ENCODE assay signal across 3 cellular contexts in the genomic region with DNA sequence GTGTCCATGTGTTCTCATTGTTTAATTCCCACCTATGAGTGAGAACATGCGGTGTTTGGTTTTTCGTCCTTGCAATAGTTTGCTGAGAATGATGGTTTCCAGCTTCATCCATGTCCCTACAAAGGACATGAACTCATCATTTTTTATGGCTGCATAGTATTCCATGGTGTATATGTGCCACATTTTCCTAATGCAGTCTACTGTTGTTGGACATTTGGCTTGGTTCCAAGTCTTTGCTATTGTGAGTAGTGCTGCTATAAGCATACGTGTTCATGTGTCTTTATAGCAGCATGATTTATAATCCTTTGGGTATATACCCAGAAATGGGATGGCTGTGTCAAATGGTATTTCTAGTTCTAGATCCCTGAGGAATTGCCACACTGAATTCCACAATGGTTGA.
DNase-seq lines count a peak whose midpoint lies in the region; ATAC-seq, FAIRE-seq and TF ChIP-seq lines count a peak whose summit lies in the region.
"Not testable (repeated sequence)": the region's sequence is repeated elsewhere in the genome, so short reads cannot be mapped to it uniquely, and the experiment has no call there.

No MANE protein-coding gene starts in this region.

- BruUV-seq in K562 (replicated peaks; lab: Mats Ljungman, UMichigan): not testable (repeated sequence)

- intact Hi-C loops in K562 (cut with micrococcal nuclease): not testable (repeated sequence)

- POLR2A ChIA-PET in HEK293 (lab: Yijun Ruan, JAX); K562 (lab: Yijun Ruan, JAX): not testable (repeated sequence)

- in situ Hi-C loops in K562 (cut with MboI): loop anchor here (25.0 kb wide), 3 partner anchors 342 to 1317 kb away; no protein-coding TSS in a partner anchor

- FAIRE-seq in K562 (lab: Jason Lieb, UNC): not testable (repeated sequence)

- not testable (repeated sequence) for H3K9ac ChIP-seq in K562 (ENCODE audit: insufficient read depth in 1 of 2, low read depth in 2 of 2, low read length in 2 of 2)

- not testable (repeated sequence) for H2AFZ ChIP-seq in K562 (ENCODE audit: low read depth, low read length)

- not testable (repeated sequence) for H3K4me1 ChIP-seq in HEK293 (ENCODE audit: control insufficient read depth, insufficient read depth, low read length); K562 (replicated peaks in 1 of 2; ENCODE audit: control insufficient read depth in 2 of 2, insufficient read depth in 2 of 2, low read length in 2 of 2)

- not testable (repeated sequence) for H3K36me3 ChIP-seq in HEK293 (ENCODE audit: control insufficient read depth in 2 of 2, insufficient read depth in 1 of 2, low read length in 2 of 2); K562 (ENCODE audit: control insufficient read depth, insufficient read depth, low read length)

- H3K4me2 ChIP-seq in K562 (ENCODE audit: insufficient read depth, low read length): not testable (repeated sequence)

- not testable (repeated sequence) for TF ChIP-seq CTCF in HEK293 (tag by site-specific recombination; IDR thresholded peaks at IDR 0.05); K562 (IDR thresholded peaks at IDR 0.05 in 2 of 3, conservative IDR thresholded peaks at IDR 0.05 in 1 of 3; ENCODE audit: insufficient read depth in 2 of 3, low read depth in 1 of 3, low read length in 3 of 3)

- not testable (repeated sequence) for H3K4me3 ChIP-seq in HEK293 (ENCODE audit: low read depth, low read length); K562

- not testable (repeated sequence) for H3K27me3 ChIP-seq in K562 (ENCODE audit: control insufficient read depth in 2 of 2, insufficient read depth in 2 of 2, low read length in 2 of 2)

- H4K20me1 ChIP-seq in K562 (replicated peaks; ENCODE audit: control insufficient read depth, insufficient read depth, low read length): not testable (repeated sequence)

- H3K9me3 ChIP-seq in HEK293 (ENCODE audit: control insufficient read depth, insufficient read depth, low read depth, low read length); K562 (replicated peaks; ENCODE audit: control insufficient read depth, insufficient read depth, low read depth, low read length): not testable (repeated sequence)

- H3K79me2 ChIP-seq in K562 (ENCODE audit: control insufficient read depth, insufficient read depth, low read length): not testable (repeated sequence)

- 14% methylated on average over 1 of the region's 3 CpGs for WGBS in K562 (ENCODE audit: insufficient coverage, low coverage, missing lambda C conversion rate)

- TF ChIP-seq RAD21 in K562 (CRISPR knock-in tag; conservative IDR thresholded peaks at IDR 0.05 in 1 of 2, IDR thresholded peaks at IDR 0.05 in 1 of 2): not testable (repeated sequence)

- not testable (repeated sequence) for DNase-seq in K562 (ENCODE audit: extremely low read depth in 1 of 4, low spot score in 3 of 4)

- CTCF ChIA-PET in HEK293 (lab: Yijun Ruan, JAX); K562 (lab: Yijun Ruan, JAX; ENCODE audit: low intra/inter-chr PET ratio): not testable (repeated sequence)

- TF ChIP-seq EP300 in K562 (IDR thresholded peaks at IDR 0.05; ENCODE audit: low read length): not testable (repeated sequence)

- not testable (repeated sequence) for ATAC-seq in SK-N-SH treated with all-trans-retinoic acid at 6 μM for 48 hours, K562

- H3K27ac ChIP-seq in HEK293 (ENCODE audit: extremely low read depth, low read depth, low read length); K562 (ENCODE audit: extremely low read depth, low read depth, low read length): not testable (repeated sequence)

- H3K9me1 ChIP-seq in K562 (ENCODE audit: control insufficient read depth, insufficient read depth, low read length): not testable (repeated sequence)

- TF ChIP-seq POLR2A in K562 (conservative IDR thresholded peaks at IDR 0.05): not testable (repeated sequence)

TF ChIP-seq in HEK293, 187 proteins besides CTCF, POLR2A, EP300 and RAD21:
- TF ChIP-seq ZNF146 (tag by site-specific recombination; IDR thresholded peaks at IDR 0.05): peak; percentile 39; the same call in 1 of the 2 replicates

TF ChIP-seq in SK-N-SH treated with all-trans-retinoic acid at 6 μM for 48 hours, 23 proteins besides CTCF, POLR2A, EP300 and RAD21:
- TF ChIP-seq ZNF8 (CRISPR knock-in tag; IDR thresholded peaks at IDR 0.05): 0 out of 2 replicates have a peak, but pooled peaks have one; percentile 14

TF ChIP-seq in K562, 482 proteins besides CTCF, POLR2A, EP300 and RAD21:
- peak; percentile 83 for TF ChIP-seq NFIC (IDR thresholded peaks at IDR 0.05)
- TF ChIP-seq KDM1A (IDR thresholded peaks at IDR 0.05): peak in 1 of 2 experiments; percentile 25; a peak in 1 of 4 replicates
- peak; percentile 65 for TF ChIP-seq ZNF146 (CRISPR knock-in tag; IDR thresholded peaks at IDR 0.05; ENCODE audit: unreplicated experiment)
- TF ChIP-seq BCOR (IDR thresholded peaks at IDR 0.05): 0 out of 2 replicates have a peak, but pooled peaks have one; percentile 25
- peak; percentile 37; the same call in 1 of the 2 replicates for TF ChIP-seq NFIX (CRISPR knock-in tag; IDR thresholded peaks at IDR 0.05; ENCODE audit: low read depth)
